ENCODE assay signal across 13 cellular contexts in genomic region chr20:46808565-46808964, GRCh38.
"Had no signal": no experiment of that assay in that cellular context is flagged by ENCODE, and none has a peak within 500 bp of the region (broad histone marks: within the 10 kb centered on the region; RNA-seq: fewer than 3 reads in every experiment).

No MANE protein-coding gene starts in this region.

- H3K27ac ChIP-seq: colonic mucosa, heart left ventricle, transverse colon had no signal

- H3K27ac Mint-ChIP-seq: activated B cell treated with CpG ODN at 0.5 μM for 24 hours; activated CD4-positive, alpha-beta T cell treated with anti-CD3 and anti-CD28 coated beads, Interleukin-2, amount 10 ng/mL, durations not matched to agents 24 days and 14 days; activated naive CD4-positive, alpha-beta T cell treated with anti-CD3 and anti-CD28 coated beads, Interleukin-2, amount 10 ng/mL, durations not matched to agents 7 days and 5 days; activated T-helper 1 cell treated with anti-CD3 and anti-CD28 coated beads, Interleukin-12 subunit alpha, Interleukin-12 subunit beta, Interleukin-2, Interleukin-4 antibody, amounts not matched to agents 30 ng/mL and 10 ng/mL and 1 ng/mL, durations not matched to agents 14 hours and 24 hours and 36 hours; natural killer cell treated with Interleukin-12 subunit alpha and Interleukin-12 subunit beta and Interleukin-15 and Interleukin-18, amount 100 ng/mL, for 72 hours; stimulated activated naive B cell treated with anti-CD40 and anti-IgM and Interleukin-4, amounts not matched to agents 10 μg/mL and 1 μg/mL and 100 μg/mL, for 72 hours had no signal

- H3K4me1 Mint-ChIP-seq: activated B cell treated with CpG ODN at 0.5 μM for 24 hours; activated CD4-positive, alpha-beta T cell treated with anti-CD3 and anti-CD28 coated beads, Interleukin-2, amount 10 ng/mL, durations not matched to agents 24 days and 14 days; activated naive CD4-positive, alpha-beta T cell treated with anti-CD3 and anti-CD28 coated beads, Interleukin-2, amount 10 ng/mL, durations not matched to agents 7 days and 5 days; stimulated activated naive B cell treated with anti-CD40 and anti-IgM and Interleukin-4, amounts not matched to agents 10 μg/mL and 1 μg/mL and 100 μg/mL, for 72 hours had no signal

- H3K36me3 ChIP-seq: colonic mucosa, heart left ventricle, transverse colon had no signal

- H3K36me3 Mint-ChIP-seq: activated naive CD4-positive, alpha-beta T cell treated with anti-CD3 and anti-CD28 coated beads, Interleukin-2, amount 10 ng/mL, durations not matched to agents 7 days and 5 days; natural killer cell treated with Interleukin-12 subunit alpha and Interleukin-12 subunit beta and Interleukin-15 and Interleukin-18, amount 100 ng/mL, for 72 hours; stimulated activated naive B cell treated with anti-CD40 and anti-IgM and Interleukin-4, amounts not matched to agents 10 μg/mL and 1 μg/mL and 100 μg/mL, for 72 hours had no signal

- H3K4me1 ChIP-seq: colonic mucosa had no signal

- H3K4me3 Mint-ChIP-seq: activated B cell treated with CpG ODN at 0.5 μM for 24 hours; activated CD4-positive, alpha-beta T cell treated with anti-CD3 and anti-CD28 coated beads, Interleukin-2, amount 10 ng/mL, durations not matched to agents 24 days and 14 days; activated naive CD4-positive, alpha-beta T cell treated with anti-CD3 and anti-CD28 coated beads, Interleukin-2, amount 10 ng/mL, durations not matched to agents 7 days and 5 days; activated T-helper 1 cell treated with anti-CD3 and anti-CD28 coated beads, Interleukin-12 subunit alpha, Interleukin-12 subunit beta, Interleukin-2, Interleukin-4 antibody, amounts not matched to agents 30 ng/mL and 10 ng/mL and 1 ng/mL, durations not matched to agents 14 hours and 24 hours and 36 hours; natural killer cell treated with Interleukin-12 subunit alpha and Interleukin-12 subunit beta and Interleukin-15 and Interleukin-18, amount 100 ng/mL, for 72 hours; stimulated activated naive B cell treated with anti-CD40 and anti-IgM and Interleukin-4, amounts not matched to agents 10 μg/mL and 1 μg/mL and 100 μg/mL, for 72 hours had no signal

- ATAC-seq: heart left ventricle; natural killer cell treated with Interleukin-12 subunit alpha and Interleukin-12 subunit beta and Interleukin-15 and Interleukin-18, amount 100 ng/mL, for 72 hours; right cardiac atrium; stimulated activated naive B cell treated with anti-CD40 and anti-IgM and Interleukin-4, amounts not matched to agents 10 μg/mL and 1 μg/mL and 100 μg/mL, for 72 hours had no signal

- H3K9me3 Mint-ChIP-seq: activated B cell treated with CpG ODN at 0.5 μM for 24 hours; activated CD4-positive, alpha-beta T cell treated with anti-CD3 and anti-CD28 coated beads, Interleukin-2, amount 10 ng/mL, durations not matched to agents 24 days and 14 days; activated naive CD4-positive, alpha-beta T cell treated with anti-CD3 and anti-CD28 coated beads, Interleukin-2, amount 10 ng/mL, durations not matched to agents 7 days and 5 days; activated T-helper 1 cell treated with anti-CD3 and anti-CD28 coated beads, Interleukin-12 subunit alpha, Interleukin-12 subunit beta, Interleukin-2, Interleukin-4 antibody, amounts not matched to agents 30 ng/mL and 10 ng/mL and 1 ng/mL, durations not matched to agents 14 hours and 24 hours and 36 hours; natural killer cell treated with Interleukin-12 subunit alpha and Interleukin-12 subunit beta and Interleukin-15 and Interleukin-18, amount 100 ng/mL, for 72 hours; stimulated activated naive B cell treated with anti-CD40 and anti-IgM and Interleukin-4, amounts not matched to agents 10 μg/mL and 1 μg/mL and 100 μg/mL, for 72 hours had no signal

- H3K27me3 ChIP-seq: colonic mucosa had no signal

- DNase-seq: activated B cell treated with CpG ODN at 0.5 μM for 24 hours; activated CD4-positive, alpha-beta T cell treated with anti-CD3 and anti-CD28 coated beads, Interleukin-2, amount 10 ng/mL, durations not matched to agents 24 days and 14 days; activated naive CD4-positive, alpha-beta T cell treated with anti-CD3 and anti-CD28 coated beads, Interleukin-2, amount 10 ng/mL, durations not matched to agents 7 days and 5 days; colonic mucosa; effector CD4-positive, alpha-beta T cell; heart left ventricle; nucleus accumbens; right cardiac atrium; stimulated activated naive B cell treated with anti-CD40 and anti-IgM and Interleukin-4, amounts not matched to agents 10 μg/mL and 1 μg/mL and 100 μg/mL, for 72 hours; substantia nigra; transverse colon had no signal

- H3K9me3 ChIP-seq: colonic mucosa, heart left ventricle, transverse colon had no signal

- H3K4me3 ChIP-seq: colonic mucosa, heart left ventricle, transverse colon had no signal
